In genomic region chr2:36354816-36355156, GRCh38 we compare ENCODE assay signal across 8 cellular contexts. TPM values are rescaled to one million over a fixed set of nuclear protein-coding genes. Genes with fewer than 3 reads are reported as not detected.
A peak's percentile ranks its signal among the peaks of the same experiment; 100 is the strongest.
DNase-seq lines count a peak whose midpoint lies in the region; ATAC-seq lines count a peak whose summit lies in the region.

No MANE protein-coding gene starts in this region.

- peaks cover 9 to 10% of the 10 kb centered on the region in 2 donors for H3K27me3 Mint-ChIP-seq in effector memory CD8-positive, alpha-beta T cell
- peaks cover 22 to 35% (median 30%) of the 10 kb centered on the region in 5 donors for H3K27me3 Mint-ChIP-seq in naive thymus-derived CD8-positive, alpha-beta T cell

- H3K36me3 Mint-ChIP-seq in effector memory CD8-positive, alpha-beta T cell (ENCODE audit: insufficient read depth): peaks cover 3% of the 10 kb centered on the region
- H3K36me3 Mint-ChIP-seq in naive thymus-derived CD8-positive, alpha-beta T cell: no peaks in the 10 kb centered on the region

- H3K79me2 ChIP-seq in ACC112 (ENCODE audit: control insufficient read depth, insufficient read depth, low read length, unreplicated experiment): peaks cover 59% of the 10 kb centered on the region

- H3K27ac Mint-ChIP-seq in effector memory CD8-positive, alpha-beta T cell: peak overlapping the region in 1 of 2 donors; percentile 27
- H3K27ac Mint-ChIP-seq in naive thymus-derived CD8-positive, alpha-beta T cell: peak overlapping the region in 3 of 10 donors; percentile 44 to 56 (median 53)

- H3K4me3 Mint-ChIP-seq in effector memory CD8-positive, alpha-beta T cell: peak overlapping the region; percentile 74 to 97
- peak overlapping the region; percentile 61 to 92 (median 84) for H3K4me3 Mint-ChIP-seq in naive thymus-derived CD8-positive, alpha-beta T cell

- H3K4me1 Mint-ChIP-seq in effector memory CD8-positive, alpha-beta T cell (ENCODE audit: low read depth in 2 of 2): peaks cover 28 to 49% of the 10 kb centered on the region in 2 donors
- peaks cover 18 to 45% (median 27%) of the 10 kb centered on the region in 4 donors for H3K4me1 Mint-ChIP-seq in naive thymus-derived CD8-positive, alpha-beta T cell

- DNase-seq in M059J (ENCODE audit: low read depth): peak; percentile 39
- no peak for DNase-seq in effector memory CD8-positive, alpha-beta T cell
- no peak for DNase-seq in naive thymus-derived CD8-positive, alpha-beta T cell
- no peak for DNase-seq in HUDEP-2 (lab: John Stamatoyannopoulos, UW; ENCODE audit: unreplicated experiment in 76 of 76)
- no peak for DNase-seq in COLO829 (ENCODE audit: low spot score)

- no peaks in the 10 kb centered on the region for H3K9me3 Mint-ChIP-seq in effector memory CD8-positive, alpha-beta T cell
- H3K9me3 Mint-ChIP-seq in naive thymus-derived CD8-positive, alpha-beta T cell: no peaks in the 10 kb centered on the region

- ATAC-seq in effector memory CD8-positive, alpha-beta T cell (replicated peaks): no peak
- no peak for ATAC-seq in naive thymus-derived CD8-positive, alpha-beta T cell
- ATAC-seq in GM21360 (IDR thresholded peaks at IDR 0.05; ENCODE audit: unreplicated experiment): no peak
- no peak for ATAC-seq in GM18511 (IDR thresholded peaks at IDR 0.05; ENCODE audit: unreplicated experiment)

- H3K4me3 ChIP-seq in ACC112 (ENCODE audit: low read depth, low read length): peak overlapping the region; percentile 85

- peak overlapping the region; percentile 53 for H3K27ac ChIP-seq in ACC112 (ENCODE audit: low read depth, low read length)

- 0 out of 2 replicates have a peak, but pooled peaks cover 4% of the 10 kb centered on the region for H3K36me3 ChIP-seq in ACC112 (ENCODE audit: insufficient read depth, low read length)

- H3K27me3 ChIP-seq in ACC112 (ENCODE audit: insufficient read depth, low read length): no peaks in the 10 kb centered on the region

- H3K4me1 ChIP-seq in ACC112 (ENCODE audit: control insufficient read depth, insufficient read depth, low read length, unreplicated experiment): peaks cover 41% of the 10 kb centered on the region

- H2AFZ ChIP-seq in ACC112 (ENCODE audit: low read length, unreplicated experiment): peak overlapping the region; percentile 90

- POLR2A ChIA-PET in naive thymus-derived CD8-positive, alpha-beta T cell (lab: Charles Lee): no interaction called here

RNA-seq across cellular contexts. Expression of gene CRIM1, which starts 0.8 kb away (rescaled TPM):
- 98.2 and 186 TPM in 2 replicates for total RNA-seq in M059J (2014; rRNA removed; shearing (Covaris generic))
- 1 to 10 TPM in 1 of 2 experiments, under 1 TPM in 1; 0.88 to 2.0 TPM for total RNA-seq in naive thymus-derived CD8-positive, alpha-beta T cell
- 1 to 10 TPM in 1 of 3 donors, under 1 TPM in 2; 0.12 to 1.3 (median 0.38) TPM for polyA plus RNA-seq in naive thymus-derived CD8-positive, alpha-beta T cell

Comparison
In these comparisons a context has a peak if more than half of its experiments do, and no peak if none do; other contexts are left out.
1. RNA of gene CRIM1, which starts 0.8 kb away (total RNA-seq): 98.2 to 186 TPM in M059J; 0.88 to 2.0 TPM in naive thymus-derived CD8-positive, alpha-beta T cell; every median in the first group is over 10 times any median in the second.